Comparison of ENCODE assay signal across 12 cellular contexts in the genomic region with DNA sequence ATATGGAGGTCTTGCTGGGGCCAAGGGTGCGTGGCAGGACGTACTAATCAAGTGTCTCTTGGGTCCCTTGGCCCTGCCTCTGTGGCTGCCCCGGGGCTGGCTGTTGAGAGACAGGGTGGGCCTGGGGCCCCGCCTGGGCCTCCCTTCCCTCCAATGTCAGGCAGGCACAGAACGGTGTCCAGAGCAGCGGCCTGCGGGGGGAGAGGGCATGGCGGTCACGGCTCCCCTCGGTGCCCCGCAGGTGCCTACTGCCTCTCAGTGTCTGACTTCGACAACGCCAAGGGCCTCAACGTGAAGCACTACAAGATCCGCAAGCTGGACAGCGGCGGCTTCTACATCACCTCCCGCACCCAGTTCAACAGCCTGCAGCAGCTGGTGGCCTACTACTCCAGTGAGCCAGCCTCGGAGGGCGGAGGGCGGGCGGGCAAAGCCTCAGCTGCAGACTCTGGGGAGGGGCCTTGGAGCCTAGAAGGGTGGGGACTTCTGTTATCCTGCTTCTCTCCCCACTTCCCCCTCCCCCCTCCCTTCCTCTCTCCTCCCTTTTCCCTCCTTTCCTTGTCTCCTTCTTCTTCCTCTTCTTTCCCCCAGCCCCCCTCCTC. TPM values are rescaled to one million over a fixed set of nuclear protein-coding genes. Genes with fewer than 3 reads are reported as not detected.
DNase-seq lines count a peak whose midpoint lies in the region; ATAC-seq and TF ChIP-seq lines count a peak whose summit lies in the region.
"Had no signal": no experiment of that assay in that cellular context is flagged by ENCODE, and none has a peak within 500 bp of the region (broad histone marks: within the 10 kb centered on the region; RNA-seq: fewer than 3 reads in every experiment).

No MANE protein-coding gene starts in this region.

- H2AFZ ChIP-seq in neural progenitor cell (replicated peaks): no peak overlapping the region

- H3K27me3 Mint-ChIP-seq in neural progenitor cell (ENCODE audit: insufficient read depth, low read depth) (no peaks in the 10 kb centered on the region), MCF 10A (ENCODE audit: insufficient read depth, unreplicated experiment) (no peaks in the 10 kb centered on the region)

- H3K27me3 ChIP-seq in HUES6 (ENCODE audit: control insufficient read depth, insufficient read depth, low read length): no peaks in the 10 kb centered on the region
- H3K27me3 ChIP-seq in neural progenitor cell: no peaks in the 10 kb centered on the region
- no peaks in the 10 kb centered on the region for H3K27me3 ChIP-seq in ovary
- H3K27me3 ChIP-seq: thyroid gland had no signal

- H3K9ac ChIP-seq in HUES6 (ENCODE audit: low read length) (peak overlapping the region; percentile 63), neural progenitor cell (no peak overlapping the region)

- H3K36me3 ChIP-seq in HUES6 (ENCODE audit: control insufficient read depth, insufficient read depth, low read length): peaks cover 37% of the 10 kb centered on the region
- H3K36me3 ChIP-seq in neural progenitor cell: no peaks in the 10 kb centered on the region
- no peaks in the 10 kb centered on the region for H3K36me3 ChIP-seq in ovary

- H3K9me3 Mint-ChIP-seq in neural progenitor cell (no peaks in the 10 kb centered on the region), MCF 10A (ENCODE audit: unreplicated experiment) (no peaks in the 10 kb centered on the region)

- TF ChIP-seq EP300 in ovary (IDR thresholded peaks at IDR 0.05): no peak

- peaks cover 43% of the 10 kb centered on the region for H3K4me1 ChIP-seq in HUES6 (ENCODE audit: control insufficient read depth, insufficient read depth, low read length)
- peaks cover 37% of the 10 kb centered on the region for H3K4me1 ChIP-seq in neural progenitor cell
- H3K4me1 ChIP-seq in ovary (ENCODE audit: insufficient read depth): peaks cover 3% of the 10 kb centered on the region
- H3K4me1 ChIP-seq: thyroid gland had no signal

- H3K79me2 ChIP-seq in neural progenitor cell (ENCODE audit: low read depth): no peaks in the 10 kb centered on the region

- 44 to 70% (median 61%) methylated on average over 19 to 22 of the region's 22 CpGs for WGBS in ovary, 3 donors

- TF ChIP-seq POLR2A in erythroblast (IDR thresholded peaks at IDR 0.05; ENCODE audit: low read length): no peak
- TF ChIP-seq POLR2A in ovary (IDR thresholded peaks at IDR 0.05): no peak

- intact Hi-C loops in ovary (cut with DNase I) (loop anchor here in 1 of 4 donors (5.0 to 10.0 kb wide), 2 partner anchors 129 to 204 kb away; a partner anchor contains a TSS), MCF 10A (cut with micrococcal nuclease) (no loop called here)

- H3F3A ChIP-seq in neural progenitor cell (ENCODE audit: low read depth): peaks cover 42% of the 10 kb centered on the region

- H3K4me1 Mint-ChIP-seq in neural progenitor cell: peaks cover 60% of the 10 kb centered on the region
- peaks cover 19% of the 10 kb centered on the region for H3K4me1 Mint-ChIP-seq in MCF 10A (ENCODE audit: insufficient read depth, unreplicated experiment)

- CTCF ChIA-PET in MCF 10A (lab: Yijun Ruan, JAX): interaction anchor here (0.7 to 2.8 kb wide), 5 partner anchors 11 to 201 kb away, joined by 3 to 16 read pairs (median 6); no protein-coding TSS in a partner anchor

- H3K36me3 Mint-ChIP-seq in neural progenitor cell (peaks cover 1% of the 10 kb centered on the region), MCF 10A (ENCODE audit: insufficient read depth, unreplicated experiment) (peaks cover 14% of the 10 kb centered on the region)

- DNase-seq in NCI-H345 treated with DMSO at 0.1 percent for 48 hours (lab: John Stamatoyannopoulos, UW; ENCODE audit: unreplicated experiment): peak; percentile 49
- DNase-seq in erythroblast (lab: John Stamatoyannopoulos, UW): peak; percentile 29 to 36
- DNase-seq in neural progenitor cell (ENCODE audit: low spot score): peak; percentile 93
- DNase-seq in ovary: no peak
- DNase-seq in MCF 10A (ENCODE audit: unreplicated experiment): no peak
- DNase-seq: dermis blood vessel endothelial cell, GOT3, hippocampal formation, thyroid gland had no signal

- no TSS peak for BruUV-seq in MCF 10A (replicated peaks; lab: Mats Ljungman, UMichigan)

- H3K4me3 Mint-ChIP-seq in neural progenitor cell: no peak overlapping the region
- H3K4me3 Mint-ChIP-seq in MCF 10A (ENCODE audit: unreplicated experiment): no peak overlapping the region

- POLR2A ChIA-PET in MCF 10A (lab: Yijun Ruan, JAX): interaction anchor here (0.6 to 1.2 kb wide), 3 partner anchors 107 to 138 kb away, joined by 3 to 6 read pairs (median 3); a partner anchor contains a TSS

- peak overlapping the region; percentile 97 for H3K27ac Mint-ChIP-seq in neural progenitor cell
- H3K27ac Mint-ChIP-seq in MCF 10A (ENCODE audit: low read depth, unreplicated experiment): no peak overlapping the region

- no peaks in the 10 kb centered on the region for H4K20me1 ChIP-seq in neural progenitor cell (ENCODE audit: low read depth)

- H3K9me3 ChIP-seq in HUES6 (ENCODE audit: control insufficient read depth, insufficient read depth, low read depth, low read length): no peaks in the 10 kb centered on the region
- H3K9me3 ChIP-seq in neural progenitor cell (ENCODE audit: low read depth): no peaks in the 10 kb centered on the region
- no peaks in the 10 kb centered on the region for H3K9me3 ChIP-seq in ovary
- H3K9me3 ChIP-seq: thyroid gland had no signal

- H3K27ac ChIP-seq in HUES6 (ENCODE audit: low read depth, low read length) (peak overlapping the region; percentile 78), neural progenitor cell (peak overlapping the region; percentile 87), ovary (peak overlapping the region in 1 of 2 donors; percentile 2)
- H3K27ac ChIP-seq: thyroid gland, VCaP had no signal

- peak overlapping the region; percentile 60 for H3K4me2 ChIP-seq in neural progenitor cell

- no peak for TF ChIP-seq CTCF in neural progenitor cell (IDR thresholded peaks at IDR 0.05)
- no peak for TF ChIP-seq CTCF in ovary (IDR thresholded peaks at IDR 0.05)
- no peak for TF ChIP-seq CTCF in MCF 10A (IDR thresholded peaks at IDR 0.05; ENCODE audit: unreplicated experiment)

- ATAC-seq in HG03439 (IDR thresholded peaks at IDR 0.05; ENCODE audit: unreplicated experiment): no peak

- H3K4me3 ChIP-seq in HUES6 (ENCODE audit: low read depth, low read length) (peak overlapping the region; percentile 40; the same call in 1 of the 2 replicates), neural progenitor cell (no peak overlapping the region), ovary (no peak overlapping the region)
- H3K4me3 ChIP-seq: thyroid gland had no signal

RNA-seq across cellular contexts. Expression of a gene that starts 50.1 kb away (rescaled TPM):
- 15.4 and 47.4 TPM in 2 replicates for total RNA-seq in neural progenitor cell (ENCODE audit: low replicate concordance)
- 10 to 100 TPM; 23.1 to 72.7 (median 45.5) TPM for total RNA-seq in ovary
- polyA plus RNA-seq in ovary: 10 to 100 TPM; 17.0 to 27.0 TPM
- 28.1 and 29.5 TPM in 2 replicates for total RNA-seq in MCF 10A (2022)

Comparison
In these comparisons a context has a peak if more than half of its experiments do, and no peak if none do; other contexts are left out.
1. DNase-seq: peak in NCI-H345 treated with DMSO at 0.1 percent for 48 hours (single experiment), erythroblast (2 of 2) and neural progenitor cell (single experiment); none in ovary (0 of 5) and MCF 10A (single experiment).